In the genomic region with DNA sequence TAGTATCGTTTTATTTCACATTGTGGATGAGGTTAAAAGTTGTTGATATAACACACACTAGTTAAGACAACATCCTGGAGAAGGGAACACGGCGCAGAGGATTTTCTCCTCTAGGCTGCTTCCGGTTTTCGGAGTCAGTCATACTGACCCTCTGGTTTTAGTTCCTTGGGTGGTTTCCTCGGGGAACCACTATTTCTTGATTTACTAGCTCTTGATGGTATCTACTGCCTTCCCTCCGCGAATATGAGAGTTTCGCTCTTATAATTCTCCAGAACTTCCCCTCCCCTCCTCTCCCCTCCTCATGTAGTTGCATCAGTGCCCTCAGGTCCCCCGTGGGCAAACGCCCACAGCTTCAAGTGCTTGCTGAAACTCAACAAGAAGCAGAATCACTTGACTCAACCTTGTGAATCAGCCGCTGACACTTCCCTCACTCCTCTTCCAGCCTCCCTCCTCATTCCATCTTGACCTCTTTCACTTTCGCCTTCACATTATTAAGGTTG, we compare ENCODE assay signal across 8 cellular contexts. TPM values are rescaled to one million over a fixed set of nuclear protein-coding genes. Genes with fewer than 3 reads are reported as not detected.
DNase-seq lines count a peak whose midpoint lies in the region; ATAC-seq and TF ChIP-seq lines count a peak whose summit lies in the region.

No MANE protein-coding gene starts in this region.

- H3K36me3 Mint-ChIP-seq in CD14-positive monocyte, result peaks cover 4% of the 10 kb centered on the region in 2 donors
- H3K36me3 Mint-ChIP-seq in activated naive CD8-positive, alpha-beta T cell, result no peaks in the 10 kb centered on the region

- H3K36me3 ChIP-seq in MM.1S (replicated peaks; ENCODE audit: insufficient read depth, low read length), result no peaks in the 10 kb centered on the region
- H3K36me3 ChIP-seq in sigmoid colon, result no peaks in the 10 kb centered on the region

- H3K27ac Mint-ChIP-seq in CD14-positive monocyte, result peak overlapping the region; percentile 97 to 99 (median 99)
- H3K27ac Mint-ChIP-seq in activated naive CD8-positive, alpha-beta T cell, result peak overlapping the region; percentile 84

- H3K4me1 Mint-ChIP-seq in CD14-positive monocyte, result peaks cover 66% of the 10 kb centered on the region
- peaks cover 28% of the 10 kb centered on the region for H3K4me1 Mint-ChIP-seq in activated naive CD8-positive, alpha-beta T cell (ENCODE audit: low read depth)

- peak overlapping the region; percentile 70 to 74 for H3K4me3 Mint-ChIP-seq in CD14-positive monocyte
- H3K4me3 Mint-ChIP-seq in activated naive CD8-positive, alpha-beta T cell, result peak overlapping the region; percentile 69

- peaks cover 17% of the 10 kb centered on the region for H3K4me1 ChIP-seq in MM.1S (ENCODE audit: low read length)
- no peaks in the 10 kb centered on the region for H3K4me1 ChIP-seq in sigmoid colon

- peak overlapping the region; percentile 90 for H3K4me2 ChIP-seq in MM.1S (ENCODE audit: low read depth, low read length)

- peaks cover 9% of the 10 kb centered on the region for H3F3A ChIP-seq in MM.1S (ENCODE audit: insufficient read depth, low read length)

- intact Hi-C loops in CD14-positive monocyte (cut with micrococcal nuclease), result loop anchor here in 1 of 2 donors (1.0 to 10.0 kb wide), 4 partner anchors 13 to 336 kb away; partner anchors contain the start of gene SUN2
- intact Hi-C loops in sigmoid colon (cut with DNase I), result no loop called here

- H3K4me3 ChIP-seq in MM.1S (ENCODE audit: low read length), result peak overlapping the region; percentile 57
- no peak overlapping the region for H3K4me3 ChIP-seq in sigmoid colon

- H3K27ac ChIP-seq in MM.1S (ENCODE audit: low read length) (peak overlapping the region; percentile 58; the same call in 1 of the 2 replicates), sigmoid colon (no peak overlapping the region)

- no peak for TF ChIP-seq POLR2A in sigmoid colon (IDR thresholded peaks at IDR 0.05)

- H3K27me3 Mint-ChIP-seq in CD14-positive monocyte (ENCODE audit: low read depth in 3 of 3), result peaks cover 16 to 24% (median 22%) of the 10 kb centered on the region in 3 donors
- peaks cover 17% of the 10 kb centered on the region for H3K27me3 Mint-ChIP-seq in activated naive CD8-positive, alpha-beta T cell

- H3K9me3 ChIP-seq in MM.1S (replicated peaks; ENCODE audit: insufficient read depth, low read length) (no peaks in the 10 kb centered on the region), sigmoid colon (no peaks in the 10 kb centered on the region)

- no peaks in the 10 kb centered on the region for H4K20me1 ChIP-seq in MM.1S (ENCODE audit: insufficient read depth, low read length)

- peak; percentile 93 for DNase-seq in CD14-positive monocyte (ENCODE audit: low spot score)
- peak; percentile 30 for DNase-seq in MM.1S
- DNase-seq in stimulated activated CD8-positive, alpha-beta memory T cell treated with anti-CD3 and anti-CD28 coated beads, Interleukin-15, amount 100 ng/mL, for 48 hours (ENCODE audit: low read depth in 2 of 2), result peak; percentile 76 to 78
- DNase-seq in T-helper 9 cell, result no peak
- DNase-seq in sigmoid colon, result no peak
- DNase-seq in NCI-H2227 treated with DMSO at 0.1 percent for 48 hours (lab: John Stamatoyannopoulos, UW), result no peak

- peak overlapping the region; percentile 88 for H2AFZ ChIP-seq in MM.1S (ENCODE audit: low read length)

- no peaks in the 10 kb centered on the region for H3K9me2 ChIP-seq in MM.1S (replicated peaks; ENCODE audit: insufficient read depth, low read length)

- H3K79me2 ChIP-seq in MM.1S (ENCODE audit: low read length), result no peaks in the 10 kb centered on the region

- no peak for TF ChIP-seq EP300 in sigmoid colon (IDR thresholded peaks at IDR 0.05)

- WGBS in sigmoid colon, 2 donors, result 42 to 76% methylated on average over 13 of the region's 13 CpGs

- peak; percentile 73 for ATAC-seq in GM19467 (IDR thresholded peaks at IDR 0.05; ENCODE audit: unreplicated experiment)

- H3K9me3 Mint-ChIP-seq in CD14-positive monocyte, result peaks cover 0 to 7% (median 3%) of the 10 kb centered on the region in 7 donors
- no peaks in the 10 kb centered on the region for H3K9me3 Mint-ChIP-seq in activated naive CD8-positive, alpha-beta T cell (ENCODE audit: low read depth)

- peaks cover 10% of the 10 kb centered on the region for H3K27me3 ChIP-seq in MM.1S (replicated peaks; ENCODE audit: insufficient read depth, low read length)
- peaks cover 0 to 22% (median 0%) of the 10 kb centered on the region in 3 donors for H3K27me3 ChIP-seq in sigmoid colon

- TF ChIP-seq CTCF in CD14-positive monocyte (IDR thresholded peaks at IDR 0.05) (no peak), MM.1S (IDR thresholded peaks at IDR 0.05; ENCODE audit: low read length) (no peak), sigmoid colon (IDR thresholded peaks at IDR 0.05) (no peak)

- peak overlapping the region; percentile 26; the same call in 1 of the 2 replicates for H3K9ac ChIP-seq in MM.1S (ENCODE audit: low read length)

RNA-seq across cellular contexts. Expression of gene APOBEC3A, which starts 15.9 kb away (rescaled TPM):
- polyA plus RNA-seq in CD14-positive monocyte (100 to 1,000 TPM; 233 to 247 TPM), sigmoid colon (10 to 100 TPM in 1 of 3 donors, 1 to 10 TPM in 1, under 1 TPM in 1; 0.60 to 67.3 (median 9.0) TPM)
- under 1 TPM in 1 of 4 donors, not detected in 3; 0.36 TPM for total RNA-seq in sigmoid colon

RNA-seq across cellular contexts. Expression of gene APOBEC3B, which starts 40.6 kb away (rescaled TPM):
- polyA plus RNA-seq in CD14-positive monocyte (10 to 100 TPM in 1 of 2 donors, under 1 TPM in 1; 0.40 to 12.6 TPM), sigmoid colon (10 to 100 TPM; 13.5 to 81.6 (median 17.4) TPM)
- total RNA-seq in sigmoid colon, result 1 to 10 TPM in 1 of 4 donors, under 1 TPM in 1, not detected in 2; 0.71 to 3.1 TPM

Comparison
In these comparisons a context has a peak if more than half of its experiments do, and no peak if none do; other contexts are left out.
1. DNase-seq: peak in CD14-positive monocyte (single experiment), MM.1S (single experiment) and stimulated activated CD8-positive, alpha-beta memory T cell treated with anti-CD3 and anti-CD28 coated beads, Interleukin-15, amount 100 ng/mL, for 48 hours (2 of 2); none in T-helper 9 cell (single experiment), sigmoid colon (single experiment) and NCI-H2227 treated with DMSO at 0.1 percent for 48 hours (single experiment).